ENCODE assay signal across 18 cellular contexts in genomic region chr6:142342986-142343385, GRCh38. TPM values are rescaled to one million over a fixed set of nuclear protein-coding genes. Genes with fewer than 3 reads are reported as not detected.
A peak's percentile ranks its signal among the peaks of the same experiment; 100 is the strongest.
DNase-seq lines count a peak whose midpoint lies in the region; ATAC-seq, FAIRE-seq and TF ChIP-seq lines count a peak whose summit lies in the region.
"Had no signal": no experiment of that assay in that cellular context is flagged by ENCODE, and none has a peak within 500 bp of the region (broad histone marks: within the 10 kb centered on the region; RNA-seq: fewer than 3 reads in every experiment).

No MANE protein-coding gene starts in this region.

- H3K36me3 Mint-ChIP-seq in mesothelial cell of epicardium: peaks cover 4% of the 10 kb centered on the region
- H3K36me3 Mint-ChIP-seq in T-helper 17 cell (ENCODE audit: low read depth): no peaks in the 10 kb centered on the region
- H3K36me3 Mint-ChIP-seq: CD14-positive monocyte; CD8-positive, alpha-beta T cell had no signal

- ATAC-seq in HG03159 (IDR thresholded peaks at IDR 0.05; ENCODE audit: unreplicated experiment) (no peak), T-helper 17 cell (no peak), HG02588 (IDR thresholded peaks at IDR 0.05; ENCODE audit: unreplicated experiment) (no peak)
- ATAC-seq: CD8-positive, alpha-beta T cell had no signal

- no peaks in the 10 kb centered on the region for H3K9me3 ChIP-seq in T-helper 17 cell (ENCODE audit: control insufficient read depth, low read length, poor library complexity, severe bottlenecking)

- H3K27me3 Mint-ChIP-seq in mesothelial cell of epicardium (ENCODE audit: low read depth) (no peaks in the 10 kb centered on the region), T-helper 17 cell (peaks cover 8% of the 10 kb centered on the region)

- TF ChIP-seq CTCF in mesothelial cell of epicardium (IDR thresholded peaks at IDR 0.05; ENCODE audit: unreplicated experiment): no peak

- peak; percentile 91 for FAIRE-seq in G401.6 (lab: Jason Lieb, UNC)
- FAIRE-seq in RCC 7860 (lab: Jason Lieb, UNC): peak; percentile 36
- FAIRE-seq: D721Med, H54 had no signal

- DNase-seq in RCC 7860 (ENCODE audit: low spot score): no peak
- DNase-seq in mesothelial cell of epicardium (ENCODE audit: low spot score in 2 of 2, unreplicated experiment in 2 of 2): no peak
- no peak for DNase-seq in T-helper 17 cell
- no peak for DNase-seq in iPS-NIHi11 (ENCODE audit: low spot score)
- DNase-seq: CD8-positive, alpha-beta T cell; COR-L47; DMS153; DMS79 treated with DMSO at 0.1 percent for 48 hours; EL; GF-D8; GM23248; IMR-90 had no signal

- H3K4me1 Mint-ChIP-seq in mesothelial cell of epicardium: peaks cover 40% of the 10 kb centered on the region
- no peaks in the 10 kb centered on the region for H3K4me1 Mint-ChIP-seq in T-helper 17 cell
- H3K4me1 Mint-ChIP-seq: CD14-positive monocyte had no signal

- no peak overlapping the region for H3K4me3 Mint-ChIP-seq in mesothelial cell of epicardium
- H3K4me3 Mint-ChIP-seq in T-helper 17 cell: no peak overlapping the region
- H3K4me3 Mint-ChIP-seq: CD14-positive monocyte; CD8-positive, alpha-beta T cell had no signal

- peaks cover 13% of the 10 kb centered on the region for H3K9me3 Mint-ChIP-seq in mesothelial cell of epicardium
- H3K9me3 Mint-ChIP-seq: CD8-positive, alpha-beta T cell had no signal

- H3K27ac Mint-ChIP-seq in mesothelial cell of epicardium: peak overlapping the region; percentile 50
- H3K27ac Mint-ChIP-seq in T-helper 17 cell: no peak overlapping the region
- H3K27ac Mint-ChIP-seq: CD14-positive monocyte; CD8-positive, alpha-beta T cell had no signal

RNA-seq across cellular contexts. Expression of gene ADGRG6, which starts 41.2 kb away (rescaled TPM):
- 33.5 to 36.6 TPM (median 35.4 TPM) in 3 replicates for total RNA-seq in mesothelial cell of epicardium
- under 1 TPM; 0.18 to 0.25 TPM for total RNA-seq in T-helper 17 cell

Comparison
In these comparisons a context has a peak if more than half of its experiments do, and no peak if none do; other contexts are left out.
1. RNA of gene ADGRG6, which starts 41.2 kb away (total RNA-seq): 33.5 to 36.6 TPM in mesothelial cell of epicardium; 0.18 to 0.25 TPM in T-helper 17 cell; every median in the first group is over 10 times any median in the second.